Comparison of ENCODE assay signal across 8 cellular contexts in genomic region chr21:43362306-43362927, GRCh38.
DNase-seq lines count a peak whose midpoint lies in the region; ATAC-seq and TF ChIP-seq lines count a peak whose summit lies in the region.

No MANE protein-coding gene starts in this region.

- H4K20me1 ChIP-seq in KMS-11 (ENCODE audit: insufficient read depth), result no peaks in the 10 kb centered on the region

- H3K27ac Mint-ChIP-seq in chondrocyte (ENCODE audit: unreplicated experiment), result peak overlapping the region; percentile 85

- H3K79me2 ChIP-seq in KMS-11 (ENCODE audit: insufficient read depth, low read depth), result peaks cover 26% of the 10 kb centered on the region

- H3K9me3 Mint-ChIP-seq in chondrocyte (ENCODE audit: low read depth), result no peaks in the 10 kb centered on the region

- H3K4me3 ChIP-seq in KMS-11 (IDR thresholded peaks at IDR 0.05; ENCODE audit: insufficient read depth, low read depth, low read length) (no peak overlapping the region), lower lobe of right lung (peak overlapping the region; percentile 27)

- intact Hi-C loops in lower lobe of right lung (cut with DNase I), result no loop called here

- peak overlapping the region; percentile 95 for H3K4me2 ChIP-seq in KMS-11

- no peaks in the 10 kb centered on the region for H3K9me3 ChIP-seq in lower lobe of right lung

- TF ChIP-seq CTCF in KMS-11 (conservative IDR thresholded peaks at IDR 0.05; ENCODE audit: low read depth, low read length) (no peak), chondrocyte (IDR thresholded peaks at IDR 0.05) (no peak), lower lobe of right lung (IDR thresholded peaks at IDR 0.05) (no peak)

- peak overlapping the region; percentile 52 for H3K4me3 Mint-ChIP-seq in chondrocyte (ENCODE audit: unreplicated experiment)

- peak overlapping the region; percentile 86 for H3K9ac ChIP-seq in KMS-11

- H3K36me3 ChIP-seq in KMS-11 (ENCODE audit: insufficient read depth), result no peaks in the 10 kb centered on the region
- no peaks in the 10 kb centered on the region for H3K36me3 ChIP-seq in lower lobe of right lung

- H3K27me3 Mint-ChIP-seq in chondrocyte (ENCODE audit: low read depth), result no peaks in the 10 kb centered on the region

- peaks cover 59% of the 10 kb centered on the region for H3K4me1 ChIP-seq in KMS-11 (ENCODE audit: low read depth, poor library complexity, severe bottlenecking)
- H3K4me1 ChIP-seq in lower lobe of right lung, result peaks cover 18% of the 10 kb centered on the region

- no peaks in the 10 kb centered on the region for H3K36me3 Mint-ChIP-seq in chondrocyte (ENCODE audit: low read depth)

- peak; percentile 52 for ATAC-seq in GM18867 (IDR thresholded peaks at IDR 0.05; ENCODE audit: unreplicated experiment)
- ATAC-seq in lower lobe of right lung, result peak; percentile 61 to 68
- no peak for ATAC-seq in HG02763 (IDR thresholded peaks at IDR 0.05; ENCODE audit: unreplicated experiment)

- H3K27ac ChIP-seq in KMS-11, result peak overlapping the region; percentile 97
- H3K27ac ChIP-seq in lower lobe of right lung, result peak overlapping the region; percentile 80

- H2AFZ ChIP-seq in KMS-11 (ENCODE audit: low read depth), result peak overlapping the region; percentile 1; the same call in 1 of the 2 replicates

- H3K27me3 ChIP-seq in KMS-11 (ENCODE audit: insufficient read depth, low read depth) (no peaks in the 10 kb centered on the region), lower lobe of right lung (ENCODE audit: low read depth) (no peaks in the 10 kb centered on the region)

- peaks cover 23% of the 10 kb centered on the region for H3K4me1 Mint-ChIP-seq in chondrocyte (ENCODE audit: low read depth)

- DNase-seq in activated CD4-positive, alpha-beta T cell treated with anti-CD3 and anti-CD28 coated beads for 4 hours, result peak; percentile 68 to 83
- DNase-seq in chondrocyte (ENCODE audit: low spot score) (no peak), lower lobe of right lung (peak; percentile 71), NCI-H748 (lab: John Stamatoyannopoulos, UW; ENCODE audit: unreplicated experiment) (no peak)
- DNase-seq in stimulated activated CD8-positive, alpha-beta memory T cell treated with anti-CD3 and anti-CD28 coated beads, Interleukin-15, amount 100 ng/mL, for 1 hour (ENCODE audit: low read depth), result peak; percentile 51

Comparison
In these comparisons a context has a peak if more than half of its experiments do, and no peak if none do; other contexts are left out.
1. DNase-seq: peak in activated CD4-positive, alpha-beta T cell treated with anti-CD3 and anti-CD28 coated beads for 4 hours (2 of 2), lower lobe of right lung (single experiment) and stimulated activated CD8-positive, alpha-beta memory T cell treated with anti-CD3 and anti-CD28 coated beads, Interleukin-15, amount 100 ng/mL, for 1 hour (single experiment); none in chondrocyte (single experiment) and NCI-H748 (single experiment).